ENCODE assay signal across 11 cellular contexts in genomic region chr17:63920050-63920449, GRCh38. TPM values are rescaled to one million over a fixed set of nuclear protein-coding genes. Genes with fewer than 3 reads are reported as not detected.
DNase-seq lines count a peak whose midpoint lies in the region; ATAC-seq and TF ChIP-seq lines count a peak whose summit lies in the region.
"Not testable (repeated sequence)": the region's sequence is repeated elsewhere in the genome, so short reads cannot be mapped to it uniquely, and the experiment has no call there.
"Had no signal": no experiment of that assay in that cellular context is flagged by ENCODE, and none has a peak within 500 bp of the region (broad histone marks: within the 10 kb centered on the region; RNA-seq: fewer than 3 reads in every experiment).

No MANE protein-coding gene starts in this region.

- peak overlapping the region; percentile 43; the same call in 1 of the 2 replicates for H2AFZ ChIP-seq in Karpas-422 (ENCODE audit: low read length)

- H4K20me1 ChIP-seq in Karpas-422 (ENCODE audit: insufficient read depth, low read depth, low read length): not testable (repeated sequence)

- not testable (repeated sequence) for H3K27me3 Mint-ChIP-seq in activated B cell treated with CpG ODN at 0.5 μM for 24 hours; memory B cell; stimulated activated memory B cell treated with anti-CD40 and anti-IgM and Interleukin-4, amounts not matched to agents 10 μg/mL and 1 μg/mL and 100 μg/mL, for 72 hours

- in situ Hi-C loops in SK-MEL-5 (cut with HindIII; ENCODE audit: low pct_unique_long_range_greater_than_20kb, low sequenced_read_pairs): not testable (repeated sequence)

- H3K4me1 Mint-ChIP-seq in activated B cell treated with CpG ODN at 0.5 μM for 24 hours: peaks cover 86% of the 10 kb centered on the region
- H3K4me1 Mint-ChIP-seq in memory B cell: peaks cover 46% of the 10 kb centered on the region
- H3K4me1 Mint-ChIP-seq in stimulated activated memory B cell treated with anti-CD40 and anti-IgM and Interleukin-4, amounts not matched to agents 10 μg/mL and 1 μg/mL and 100 μg/mL, for 72 hours: peaks cover 73% of the 10 kb centered on the region

- ATAC-seq in activated B cell treated with CpG ODN at 0.5 μM for 24 hours (ENCODE audit: low read depth); memory B cell (ENCODE audit: low read depth); stimulated activated memory B cell treated with anti-CD40 and anti-IgM and Interleukin-4, amounts not matched to agents 10 μg/mL and 1 μg/mL and 100 μg/mL, for 72 hours: not testable (repeated sequence)

- not testable (repeated sequence) for H3K27me3 ChIP-seq in Karpas-422 (ENCODE audit: low read length)

- peak overlapping the region; percentile 92 for H3K27ac ChIP-seq in Karpas-422 (ENCODE audit: low read length)

- POLR2A ChIA-PET in activated B cell treated with CpG ODN at 0.5 μM for 24 hours (lab: Charles Lee): interaction anchor here (0.6 to 19.1 kb wide), 19 partner anchors 10 to 953 kb away, joined by 3 to 837 read pairs (median 8); partner anchors contain the start of genes CD79B, ERN1, ICAM2 and PRR29

- H3K36me3 Mint-ChIP-seq in activated B cell treated with CpG ODN at 0.5 μM for 24 hours (ENCODE audit: low read depth); memory B cell; stimulated activated memory B cell treated with anti-CD40 and anti-IgM and Interleukin-4, amounts not matched to agents 10 μg/mL and 1 μg/mL and 100 μg/mL, for 72 hours: not testable (repeated sequence)

- H3K4me1 ChIP-seq in Karpas-422 (ENCODE audit: low read length): peaks cover 71% of the 10 kb centered on the region

- not testable (repeated sequence) for H3K79me2 ChIP-seq in Karpas-422 (ENCODE audit: low read length)

- H3K4me3 Mint-ChIP-seq in activated B cell treated with CpG ODN at 0.5 μM for 24 hours: peak overlapping the region; percentile 69
- H3K4me3 Mint-ChIP-seq in memory B cell: peak overlapping the region; percentile 71
- peak overlapping the region; percentile 61 for H3K4me3 Mint-ChIP-seq in stimulated activated memory B cell treated with anti-CD40 and anti-IgM and Interleukin-4, amounts not matched to agents 10 μg/mL and 1 μg/mL and 100 μg/mL, for 72 hours

- TF ChIP-seq CTCF in activated B cell treated with CpG ODN at 0.5 μM for 24 hours (IDR thresholded peaks at IDR 0.05); fibroblast of the aortic adventitia (IDR thresholded peaks at IDR 0.05; ENCODE audit: insufficient read depth, low read length): not testable (repeated sequence)

- H3K4me2 ChIP-seq in Karpas-422 (ENCODE audit: low read depth, low read length, poor library complexity, severe bottlenecking): peak overlapping the region; percentile 63

- peak overlapping the region; percentile 51 for H3K9ac ChIP-seq in Karpas-422 (ENCODE audit: low read length)

- intact Hi-C loops in activated B cell treated with CpG ODN at 0.5 μM for 24 hours (cut with micrococcal nuclease): not testable (repeated sequence)

- not testable (repeated sequence) for H3K9me3 ChIP-seq in Karpas-422 (ENCODE audit: low read length)

- H3K36me3 ChIP-seq in Karpas-422 (ENCODE audit: insufficient read depth, low read length): not testable (repeated sequence)

- not testable (repeated sequence) for H3K9me2 ChIP-seq in Karpas-422 (replicated peaks; ENCODE audit: insufficient read depth, low read length)

- H3K9me3 Mint-ChIP-seq in activated B cell treated with CpG ODN at 0.5 μM for 24 hours; memory B cell; stimulated activated memory B cell treated with anti-CD40 and anti-IgM and Interleukin-4, amounts not matched to agents 10 μg/mL and 1 μg/mL and 100 μg/mL, for 72 hours: not testable (repeated sequence)

- DNase-seq in COLO829 (ENCODE audit: low spot score) (peak; percentile 21), Karpas-422 (peak; percentile 60), SK-MEL-5 (ENCODE audit: low read depth, low spot score) (peak; percentile 37), fibroblast of the aortic adventitia (ENCODE audit: low read depth) (peak; percentile 14)
- not testable (repeated sequence) for DNase-seq in activated B cell treated with CpG ODN at 0.5 μM for 24 hours; memory B cell (ENCODE audit: low spot score in 2 of 2)

- not testable (repeated sequence) for H3K4me3 ChIP-seq in Karpas-422 (ENCODE audit: low read length); fibroblast of the aortic adventitia (ENCODE audit: low read depth, low read length)

- peak overlapping the region; percentile 87 for H3K27ac Mint-ChIP-seq in activated B cell treated with CpG ODN at 0.5 μM for 24 hours
- H3K27ac Mint-ChIP-seq in memory B cell: peak overlapping the region; percentile 85
- peak overlapping the region; percentile 83 for H3K27ac Mint-ChIP-seq in stimulated activated memory B cell treated with anti-CD40 and anti-IgM and Interleukin-4, amounts not matched to agents 10 μg/mL and 1 μg/mL and 100 μg/mL, for 72 hours

- CTCF ChIA-PET in activated B cell treated with CpG ODN at 0.5 μM for 24 hours (lab: Charles Lee): interaction anchor here (0.8 to 12.3 kb wide), 17 partner anchors 9 to 212 kb away, joined by 3 to 321 read pairs (median 12); partner anchors contain the start of genes CD79B, CSHL1, ERN1 and ICAM2

RNA-seq across cellular contexts. Expression of gene GH1, which starts 1.4 kb away (rescaled TPM):
- total RNA-seq in Karpas-422 (2014; rRNA removed; shearing (Covaris generic); ENCODE audit: low replicate concordance): not detected in 2 replicates
- not detected in 2 replicates for total RNA-seq in SK-MEL-5 (2014; rRNA removed; shearing (Covaris generic))
- polyA plus RNA-seq in SK-MEL-5 (2015; cell fraction: cytosol; rRNA removed): not detected in 2 replicates
- not detected in 2 replicates for polyA plus RNA-seq in SK-MEL-5 (2015; cell fraction: nucleus; rRNA removed)
- 0.27 TPM in 1 of 2 replicates, not detected in the other for total RNA-seq in activated B cell treated with CpG ODN at 0.5 μM for 24 hours
- total RNA-seq in fibroblast of the aortic adventitia (ENCODE audit: low replicate concordance): not detected in 2 replicates
- total RNA-seq: CD8-positive, alpha-beta memory T cell; G401; GM12878; H4 had no signal
- polyA plus RNA-seq: CD8-positive, alpha-beta memory T cell had no signal

RNA-seq across cellular contexts. Expression of gene CSHL1, which starts 9.0 kb away (rescaled TPM):
- not detected in 2 replicates for total RNA-seq in Karpas-422 (2014; rRNA removed; shearing (Covaris generic); ENCODE audit: low replicate concordance)
- not detected in 2 replicates for total RNA-seq in SK-MEL-5 (2014; rRNA removed; shearing (Covaris generic))
- polyA plus RNA-seq in SK-MEL-5 (2015; cell fraction: cytosol; rRNA removed): not detected in 2 replicates
- not detected in 2 replicates for polyA plus RNA-seq in SK-MEL-5 (2015; cell fraction: nucleus; rRNA removed)
- total RNA-seq in activated B cell treated with CpG ODN at 0.5 μM for 24 hours (not detected in 2 replicates), fibroblast of the aortic adventitia (ENCODE audit: low replicate concordance) (not detected in 2 replicates)
- total RNA-seq: CD8-positive, alpha-beta memory T cell; G401; GM12878; H4 had no signal
- polyA plus RNA-seq: CD8-positive, alpha-beta memory T cell; GM12878 had no signal

RNA-seq across cellular contexts. Expression of gene CD79B, which starts 12.1 kb away (rescaled TPM):
- total RNA-seq in Karpas-422 (2014; rRNA removed; shearing (Covaris generic); ENCODE audit: low replicate concordance): 545 and 1,164 TPM in 2 replicates
- total RNA-seq in SK-MEL-5 (2014; rRNA removed; shearing (Covaris generic)): 2.2 and 3.1 TPM in 2 replicates
- 1.2 and 3.3 TPM in 2 replicates for polyA plus RNA-seq in SK-MEL-5 (2015; cell fraction: cytosol; rRNA removed)
- polyA plus RNA-seq in SK-MEL-5 (2015; cell fraction: nucleus; rRNA removed): 0.20 and 0.85 TPM in 2 replicates
- 706 and 757 TPM in 2 replicates for total RNA-seq in activated B cell treated with CpG ODN at 0.5 μM for 24 hours
- total RNA-seq in fibroblast of the aortic adventitia (ENCODE audit: low replicate concordance): not detected in 2 replicates
- total RNA-seq: H4 had no signal

RNA-seq across cellular contexts. Expression of gene CSH1, which starts 23.7 kb away (rescaled TPM):
- not detected in 2 replicates for total RNA-seq in Karpas-422 (2014; rRNA removed; shearing (Covaris generic); ENCODE audit: low replicate concordance)
- not detected in 2 replicates for total RNA-seq in SK-MEL-5 (2014; rRNA removed; shearing (Covaris generic))
- polyA plus RNA-seq in SK-MEL-5 (2015; cell fraction: cytosol; rRNA removed): not detected in 2 replicates
- polyA plus RNA-seq in SK-MEL-5 (2015; cell fraction: nucleus; rRNA removed): not detected in 2 replicates
- total RNA-seq in activated B cell treated with CpG ODN at 0.5 μM for 24 hours: not detected in 2 replicates
- not detected in 2 replicates for total RNA-seq in fibroblast of the aortic adventitia (ENCODE audit: low replicate concordance)
- total RNA-seq: CD8-positive, alpha-beta memory T cell; G401; GM12878; H4 had no signal
- polyA plus RNA-seq: CD8-positive, alpha-beta memory T cell; GM12878 had no signal

RNA-seq across cellular contexts. Expression of gene GH2, which starts 38.3 kb away (rescaled TPM):
- not detected in 2 replicates for total RNA-seq in Karpas-422 (2014; rRNA removed; shearing (Covaris generic); ENCODE audit: low replicate concordance)
- not detected in 2 replicates for total RNA-seq in SK-MEL-5 (2014; rRNA removed; shearing (Covaris generic))
- polyA plus RNA-seq in SK-MEL-5 (2015; cell fraction: cytosol; rRNA removed): not detected in 2 replicates
- polyA plus RNA-seq in SK-MEL-5 (2015; cell fraction: nucleus; rRNA removed): not detected in 2 replicates
- not detected in 2 replicates for total RNA-seq in activated B cell treated with CpG ODN at 0.5 μM for 24 hours
- not detected in 2 replicates for total RNA-seq in fibroblast of the aortic adventitia (ENCODE audit: low replicate concordance)
- total RNA-seq: CD8-positive, alpha-beta memory T cell; G401; GM12878; H4 had no signal
- polyA plus RNA-seq: CD8-positive, alpha-beta memory T cell; GM12878 had no signal

Comparison
In these comparisons a context has a peak if more than half of its experiments do, and no peak if none do; other contexts are left out.
1. RNA of gene CD79B, which starts 12.1 kb away (total RNA-seq): 706 to 757 TPM in activated B cell treated with CpG ODN at 0.5 μM for 24 hours and 545 to 1,164 TPM in Karpas-422; 2.2 to 3.1 TPM in SK-MEL-5 and not detected in fibroblast of the aortic adventitia; every median in the first group is over 100 times any median in the second.
2. Peak in every context shown above with its lines, with median percentiles within 50 percentile points of each other: H3K27ac Mint-ChIP-seq and H3K4me3 Mint-ChIP-seq.